8 cellular contexts compared by ENCODE assay signal in the genomic region with DNA sequence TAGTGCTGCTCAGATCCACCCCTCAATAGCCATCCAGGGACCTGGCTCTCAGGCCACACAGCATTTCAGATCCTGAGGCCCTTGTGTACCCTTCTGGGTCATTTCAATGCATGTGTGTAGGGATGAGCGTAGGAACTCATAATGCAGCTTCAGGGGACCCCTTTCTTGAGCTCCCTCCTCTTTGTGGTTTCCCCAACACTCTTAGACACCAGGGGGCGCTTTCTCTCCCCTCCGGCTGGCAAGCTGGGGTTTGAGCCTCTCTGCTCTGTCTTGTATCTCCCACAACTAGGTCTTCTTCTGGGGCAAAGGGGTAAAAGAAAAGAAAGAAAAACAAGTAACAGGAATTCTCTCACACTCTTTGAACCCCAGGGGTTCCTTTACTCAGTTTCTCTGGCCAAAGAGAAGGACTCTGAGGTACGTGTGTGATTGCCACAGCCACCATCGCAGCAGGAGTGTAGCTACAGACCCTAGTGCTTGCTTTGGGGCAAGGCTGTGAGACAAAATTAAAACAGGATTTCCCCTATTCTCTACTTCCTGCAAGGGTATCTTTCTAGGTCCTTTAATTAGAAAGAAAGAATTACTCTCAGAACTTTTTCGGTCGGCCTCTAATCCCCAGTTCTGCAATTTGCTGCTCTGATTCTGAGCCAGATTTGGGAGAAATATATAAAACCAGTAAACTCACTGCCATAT. TPM values are rescaled to one million over a fixed set of nuclear protein-coding genes. Genes with fewer than 3 reads are reported as not detected.
DNase-seq lines count a peak whose midpoint lies in the region; ATAC-seq and TF ChIP-seq lines count a peak whose summit lies in the region.

No MANE protein-coding gene starts in this region.

- H3K4me3 Mint-ChIP-seq in activated B cell treated with CpG ODN at 0.5 μM for 24 hours, result peak overlapping the region; percentile 79
- H3K4me3 Mint-ChIP-seq in naive thymus-derived CD4-positive, alpha-beta T cell, result no peak overlapping the region

- no peaks in the 10 kb centered on the region for H3K9me3 Mint-ChIP-seq in activated B cell treated with CpG ODN at 0.5 μM for 24 hours
- no peaks in the 10 kb centered on the region for H3K9me3 Mint-ChIP-seq in naive thymus-derived CD4-positive, alpha-beta T cell

- POLR2A ChIA-PET in activated B cell treated with CpG ODN at 0.5 μM for 24 hours (lab: Charles Lee), result interaction anchor here (0.6 to 2.1 kb wide), 6 partner anchors 10 to 1085 kb away, joined by 3 to 8 read pairs (median 4); a partner anchor contains a TSS
- POLR2A ChIA-PET in naive thymus-derived CD4-positive, alpha-beta T cell (lab: Charles Lee), result interaction anchor here (0.5 kb wide), 1 partner anchor 529 kb away, joined by 3 read pairs; no protein-coding TSS in a partner anchor

- DNase-seq in A172 (ENCODE audit: low spot score) (peak; percentile 39), NAMALWA (ENCODE audit: low spot score) (peak; percentile 88), activated B cell treated with CpG ODN at 0.5 μM for 24 hours (peak; percentile 41), epithelial cell of proximal tubule (ENCODE audit: low read depth) (no peak), tibial artery (peak in 1 of 2 donors; percentile 42)
- DNase-seq in naive thymus-derived CD4-positive, alpha-beta T cell, result peak in 4 of 9 donors; percentile 3 to 37 (median 7)

- H3K36me3 Mint-ChIP-seq in activated B cell treated with CpG ODN at 0.5 μM for 24 hours (ENCODE audit: low read depth), result no peaks in the 10 kb centered on the region
- peaks cover 0 to 3% (median 0%) of the 10 kb centered on the region in 5 donors for H3K36me3 Mint-ChIP-seq in naive thymus-derived CD4-positive, alpha-beta T cell

- H3K36me3 ChIP-seq in naive thymus-derived CD4-positive, alpha-beta T cell (ENCODE audit: control insufficient read depth in 2 of 3, insufficient read depth in 3 of 3, low read length in 3 of 3), result no peaks in the 10 kb centered on the region
- peaks cover 3 to 49% (median 12%) of the 10 kb centered on the region in 3 donors for H3K36me3 ChIP-seq in tibial artery

- no peaks in the 10 kb centered on the region for H3K27me3 Mint-ChIP-seq in activated B cell treated with CpG ODN at 0.5 μM for 24 hours
- H3K27me3 Mint-ChIP-seq in naive thymus-derived CD4-positive, alpha-beta T cell, result peaks cover 0 to 6% (median 0%) of the 10 kb centered on the region in 5 donors

- intact Hi-C loops in activated B cell treated with CpG ODN at 0.5 μM for 24 hours (cut with micrococcal nuclease), result loop anchor here (1.0 to 5.0 kb wide), 6 partner anchors 12 to 312 kb away; a partner anchor contains a TSS
- intact Hi-C loops in naive thymus-derived CD4-positive, alpha-beta T cell (cut with micrococcal nuclease), result no loop called here
- intact Hi-C loops in tibial artery (cut with DNase I; ENCODE audit: low total_unique reads), result loop anchor here (5.0 to 10.0 kb wide), 2 partner anchors 95 to 308 kb away; no protein-coding TSS in a partner anchor

- no peak overlapping the region for H3K27ac ChIP-seq in naive thymus-derived CD4-positive, alpha-beta T cell (ENCODE audit: low read depth, low read length)
- no peak overlapping the region for H3K27ac ChIP-seq in tibial artery

- H3K4me1 Mint-ChIP-seq in activated B cell treated with CpG ODN at 0.5 μM for 24 hours, result peaks cover 18% of the 10 kb centered on the region
- peaks cover 0 to 5% (median 0%) of the 10 kb centered on the region in 7 donors for H3K4me1 Mint-ChIP-seq in naive thymus-derived CD4-positive, alpha-beta T cell

- no peaks in the 10 kb centered on the region for H3K9me3 ChIP-seq in naive thymus-derived CD4-positive, alpha-beta T cell (ENCODE audit: control insufficient read depth in 2 of 3, low read length in 3 of 3)
- H3K9me3 ChIP-seq in tibial artery, result no peaks in the 10 kb centered on the region

- TF ChIP-seq CTCF in GM12872 (IDR thresholded peaks at IDR 0.05; ENCODE audit: insufficient read depth, low read depth, low read length) (peak; percentile 91), activated B cell treated with CpG ODN at 0.5 μM for 24 hours (IDR thresholded peaks at IDR 0.05) (no peak), epithelial cell of proximal tubule (conservative IDR thresholded peaks at IDR 0.05; ENCODE audit: low read depth, low read length) (peak; percentile 96), tibial artery (IDR thresholded peaks at IDR 0.05) (peak; percentile 55 to 64)

- H3K4me3 ChIP-seq in epithelial cell of proximal tubule (ENCODE audit: low read depth, low read length), result no peak overlapping the region
- H3K4me3 ChIP-seq in naive thymus-derived CD4-positive, alpha-beta T cell (ENCODE audit: low read length), result no peak overlapping the region
- H3K4me3 ChIP-seq in tibial artery, result no peak overlapping the region

- ATAC-seq in HG02588 (IDR thresholded peaks at IDR 0.05; ENCODE audit: unreplicated experiment) (peak; percentile 91), activated B cell treated with CpG ODN at 0.5 μM for 24 hours (ENCODE audit: low read depth) (peak; percentile 95)
- ATAC-seq in naive thymus-derived CD4-positive, alpha-beta T cell, result peak; percentile 45

- peak overlapping the region; percentile 95 for H3K27ac Mint-ChIP-seq in activated B cell treated with CpG ODN at 0.5 μM for 24 hours
- H3K27ac Mint-ChIP-seq in naive thymus-derived CD4-positive, alpha-beta T cell, result no peak overlapping the region

- no peaks in the 10 kb centered on the region for H3K27me3 ChIP-seq in naive thymus-derived CD4-positive, alpha-beta T cell (ENCODE audit: control insufficient read depth in 2 of 2, insufficient read depth in 2 of 2, low read length in 2 of 2)
- no peaks in the 10 kb centered on the region for H3K27me3 ChIP-seq in tibial artery

- CTCF ChIA-PET in activated B cell treated with CpG ODN at 0.5 μM for 24 hours (lab: Charles Lee), result interaction anchor here (0.6 to 4.0 kb wide), 20 partner anchors 9 to 697 kb away, joined by 3 to 42 read pairs (median 4); no protein-coding TSS in a partner anchor
- CTCF ChIA-PET in naive thymus-derived CD4-positive, alpha-beta T cell (lab: Charles Lee), result interaction anchor here (0.8 kb wide), 1 partner anchor 213 kb away, joined by 3 read pairs; no protein-coding TSS in a partner anchor

- H3K4me1 ChIP-seq in naive thymus-derived CD4-positive, alpha-beta T cell (ENCODE audit: control insufficient read depth in 2 of 2, insufficient read depth in 2 of 2, low read length in 2 of 2), result no peaks in the 10 kb centered on the region
- peaks cover 0 to 4% (median 0%) of the 10 kb centered on the region in 4 donors for H3K4me1 ChIP-seq in tibial artery

RNA-seq across cellular contexts. Expression of a gene that starts 38.0 kb away (rescaled TPM):
- 16.3 and 24.6 TPM in 2 replicates for total RNA-seq in A172 (2014; rRNA removed; shearing (Covaris generic))
- total RNA-seq in activated B cell treated with CpG ODN at 0.5 μM for 24 hours, result 2.7 and 2.8 TPM in 2 replicates
- total RNA-seq in epithelial cell of proximal tubule, result 11.4 and 15.7 TPM in 2 replicates
- 1 to 10 TPM in 3 of 5 experiments, under 1 TPM in 2; 0.65 to 1.4 (median 1.1) TPM for total RNA-seq in naive thymus-derived CD4-positive, alpha-beta T cell
- polyA plus RNA-seq in naive thymus-derived CD4-positive, alpha-beta T cell, result under 1 TPM in 1 of 2 donors, not detected in 1; 0.74 TPM

Comparison
In these comparisons a context has a peak if more than half of its experiments do, and no peak if none do; other contexts are left out.
1. ATAC-seq: peak in every context shown above with its lines; median percentile 95 in activated B cell treated with CpG ODN at 0.5 μM for 24 hours; 91 in HG02588; 45 in naive thymus-derived CD4-positive, alpha-beta T cell.
2. intact Hi-C loops: an anchor here in activated B cell treated with CpG ODN at 0.5 μM for 24 hours (1.0 to 5.0 kb wide) and tibial artery (5.0 to 10.0 kb wide); none called in naive thymus-derived CD4-positive, alpha-beta T cell.